In the genomic region with DNA sequence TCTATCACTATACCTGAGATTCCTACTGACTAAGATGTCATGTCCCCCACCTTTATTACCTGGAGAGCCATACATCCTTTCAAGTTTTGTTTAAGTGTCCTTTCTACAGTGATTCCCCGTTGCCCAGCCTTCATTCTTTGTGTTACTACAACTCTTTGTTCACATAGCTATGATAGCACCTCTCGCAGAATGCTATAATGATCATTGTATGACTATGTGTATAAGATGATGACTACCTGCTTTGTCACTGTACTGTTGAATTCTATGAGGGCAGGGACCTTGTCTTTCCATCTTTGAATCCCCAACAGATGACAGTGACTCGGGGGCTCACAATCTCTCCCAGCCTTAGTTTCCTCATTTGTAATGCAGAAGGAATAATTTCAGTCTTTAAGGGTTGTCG, we compare ENCODE assay signal across 17 cellular contexts.
DNase-seq lines count a peak whose midpoint lies in the region; ATAC-seq and TF ChIP-seq lines count a peak whose summit lies in the region.
"Had no signal": no experiment of that assay in that cellular context is flagged by ENCODE, and none has a peak within 500 bp of the region (broad histone marks: within the 10 kb centered on the region; RNA-seq: fewer than 3 reads in every experiment).

No MANE protein-coding gene starts in this region.

- DNase-seq in mammary epithelial cell (peak; percentile 30), MCF 10A (ENCODE audit: unreplicated experiment) (no peak), RKO (ENCODE audit: low spot score) (peak; percentile 9), epithelial cell of esophagus (ENCODE audit: low read depth) (peak; percentile 71), G401 (ENCODE audit: low spot score) (no peak), natural killer cell (no peak)
- DNase-seq: 8988T; AML-193; Caco-2; CD8-positive, alpha-beta memory T cell; DND-41; GOT3; HCEC 1CT had no signal

- no peak overlapping the region for H3K4me2 ChIP-seq in mammary epithelial cell (ENCODE audit: insufficient read depth, low read depth, low read length)
- H3K4me2 ChIP-seq: BLaER1 had no signal

- H3K4me3 ChIP-seq in mammary epithelial cell (replicated peaks in 1 of 3; ENCODE audit: insufficient read depth in 1 of 3, low read depth in 2 of 3, low read length in 3 of 3) (no peak overlapping the region), epithelial cell of esophagus (ENCODE audit: low read length) (no peak overlapping the region)
- H3K4me3 ChIP-seq: BLaER1, GM12878 had no signal

- no peak for TF ChIP-seq CTCF in mammary epithelial cell (conservative IDR thresholded peaks at IDR 0.05 in 1 of 2, IDR thresholded peaks at IDR 0.05 in 1 of 2; ENCODE audit: extremely low read depth in 1 of 2, insufficient read depth in 1 of 2, low read depth in 1 of 2, low read length in 2 of 2)
- no peak for TF ChIP-seq CTCF in MCF 10A (IDR thresholded peaks at IDR 0.05; ENCODE audit: unreplicated experiment)
- no peak for TF ChIP-seq CTCF in epithelial cell of esophagus (IDR thresholded peaks at IDR 0.05; ENCODE audit: insufficient read depth, low read depth, low read length, missing control alignments)
- no peak for TF ChIP-seq CTCF in natural killer cell (IDR thresholded peaks at IDR 0.05)

- no peaks in the 10 kb centered on the region for H3K36me3 ChIP-seq in mammary epithelial cell (ENCODE audit: insufficient read depth, low read length)
- H3K36me3 ChIP-seq: BLaER1 had no signal

- 79% methylated on average over 4 of the region's 4 CpGs for WGBS in mammary epithelial cell (ENCODE audit: low coverage, missing lambda C conversion rate)

- no peaks in the 10 kb centered on the region for H4K20me1 ChIP-seq in mammary epithelial cell (ENCODE audit: insufficient read depth, low read length)
- H4K20me1 ChIP-seq: BLaER1 had no signal

- dilution Hi-C loops in mammary epithelial cell (cut with HindIII; ENCODE audit: low sequenced_read_pairs) = no loop called here

- H3K79me2 ChIP-seq in mammary epithelial cell (ENCODE audit: insufficient read depth, low read length) = no peaks in the 10 kb centered on the region

- no peak overlapping the region for H3K27ac ChIP-seq in mammary epithelial cell (ENCODE audit: insufficient read depth, low read depth, low read length)
- H3K27ac ChIP-seq: BLaER1, HL-60 had no signal

- BruUV-seq in mammary epithelial cell (replicated peaks; lab: Mats Ljungman, UMichigan) = no TSS peak
- BruUV-seq in MCF 10A (replicated peaks; lab: Mats Ljungman, UMichigan) = no TSS peak

- peaks cover 13% of the 10 kb centered on the region for H3K4me1 ChIP-seq in mammary epithelial cell (ENCODE audit: insufficient read depth, low read length)
- H3K4me1 ChIP-seq: BLaER1, Caco-2 had no signal

- in situ Hi-C loops in mammary epithelial cell (cut with MboI; ENCODE audit: low sequenced_read_pairs in 2 of 2) = no loop called here
- in situ Hi-C loops in G401 (cut with HindIII; ENCODE audit: low sequenced_read_pairs) = no loop called here

- no peaks in the 10 kb centered on the region for H3K27me3 Mint-ChIP-seq in MCF 10A (ENCODE audit: insufficient read depth, unreplicated experiment)
- H3K27me3 Mint-ChIP-seq in natural killer cell (ENCODE audit: low read depth in 2 of 2) = no peaks in the 10 kb centered on the region
- H3K27me3 Mint-ChIP-seq: CD8-positive, alpha-beta memory T cell had no signal

- intact Hi-C loops in mammary epithelial cell (cut with micrococcal nuclease) = no loop called here
- intact Hi-C loops in MCF 10A (cut with micrococcal nuclease) = no loop called here
- intact Hi-C loops in natural killer cell (cut with micrococcal nuclease) = no loop called here

- no peak overlapping the region for H3K27ac Mint-ChIP-seq in MCF 10A (ENCODE audit: low read depth, unreplicated experiment)
- no peak overlapping the region for H3K27ac Mint-ChIP-seq in natural killer cell

- CTCF ChIA-PET in mammary epithelial cell (lab: Charles Lee; ENCODE audit: low non-redundant PET) (no interaction called here), MCF 10A (lab: Yijun Ruan, JAX) (no interaction called here)

- POLR2A ChIA-PET in MCF 10A (lab: Yijun Ruan, JAX) = interaction anchor here (1.2 kb wide), 1 partner anchor 23 kb away, joined by 3 read pairs; no protein-coding TSS in a partner anchor

- ATAC-seq in natural killer cell = no peak
- ATAC-seq in HG02981 (IDR thresholded peaks at IDR 0.05; ENCODE audit: unreplicated experiment) = no peak
- ATAC-seq: GM12878 had no signal

- H3K9me3 Mint-ChIP-seq in MCF 10A (ENCODE audit: unreplicated experiment) (no peaks in the 10 kb centered on the region), natural killer cell (peaks cover 2 to 4% of the 10 kb centered on the region in 2 donors)

- no peaks in the 10 kb centered on the region for H3K27me3 ChIP-seq in mammary epithelial cell (ENCODE audit: insufficient read depth, low read length)
- H3K27me3 ChIP-seq: BLaER1 had no signal

- H3K36me3 Mint-ChIP-seq in MCF 10A (ENCODE audit: insufficient read depth, unreplicated experiment) (no peaks in the 10 kb centered on the region), natural killer cell (no peaks in the 10 kb centered on the region)
- H3K36me3 Mint-ChIP-seq: CD8-positive, alpha-beta memory T cell had no signal

- H3K9ac ChIP-seq in mammary epithelial cell (ENCODE audit: insufficient read depth, low read length) = no peak overlapping the region
- H3K9ac ChIP-seq: BLaER1 had no signal

- H2AFZ ChIP-seq in mammary epithelial cell (ENCODE audit: low read depth, low read length) = no peak overlapping the region

- H3K4me3 Mint-ChIP-seq in MCF 10A (ENCODE audit: unreplicated experiment) = no peak overlapping the region
- H3K4me3 Mint-ChIP-seq in natural killer cell = no peak overlapping the region
- H3K4me3 Mint-ChIP-seq: CD8-positive, alpha-beta memory T cell had no signal

- H3K4me1 Mint-ChIP-seq in MCF 10A (ENCODE audit: insufficient read depth, unreplicated experiment) (peaks cover 9% of the 10 kb centered on the region), natural killer cell (no peaks in the 10 kb centered on the region)
- H3K4me1 Mint-ChIP-seq: CD8-positive, alpha-beta memory T cell had no signal

- peaks cover under 1% of the 10 kb centered on the region for H3K9me3 ChIP-seq in mammary epithelial cell (replicated peaks; ENCODE audit: insufficient read depth, low read length)
- H3K9me3 ChIP-seq: BLaER1, Caco-2 had no signal

Comparison
In these comparisons a context has a peak if more than half of its experiments do, and no peak if none do; other contexts are left out.
1. DNase-seq: peak in mammary epithelial cell (single experiment), RKO (single experiment) and epithelial cell of esophagus (single experiment); none in MCF 10A (single experiment), G401 (single experiment) and natural killer cell (single experiment).